ENCODE assay signal across 1 cellular context in genomic region chr1:206703647-206704046, GRCh38.
TF ChIP-seq lines count a peak whose summit lies in the region.

No MANE protein-coding gene starts in this region.

TF ChIP-seq in GM12878, 131 proteins besides CTCF, POLR2A, EP300 and RAD21 (continued from another document):
- TF ChIP-seq, protein P1, sequence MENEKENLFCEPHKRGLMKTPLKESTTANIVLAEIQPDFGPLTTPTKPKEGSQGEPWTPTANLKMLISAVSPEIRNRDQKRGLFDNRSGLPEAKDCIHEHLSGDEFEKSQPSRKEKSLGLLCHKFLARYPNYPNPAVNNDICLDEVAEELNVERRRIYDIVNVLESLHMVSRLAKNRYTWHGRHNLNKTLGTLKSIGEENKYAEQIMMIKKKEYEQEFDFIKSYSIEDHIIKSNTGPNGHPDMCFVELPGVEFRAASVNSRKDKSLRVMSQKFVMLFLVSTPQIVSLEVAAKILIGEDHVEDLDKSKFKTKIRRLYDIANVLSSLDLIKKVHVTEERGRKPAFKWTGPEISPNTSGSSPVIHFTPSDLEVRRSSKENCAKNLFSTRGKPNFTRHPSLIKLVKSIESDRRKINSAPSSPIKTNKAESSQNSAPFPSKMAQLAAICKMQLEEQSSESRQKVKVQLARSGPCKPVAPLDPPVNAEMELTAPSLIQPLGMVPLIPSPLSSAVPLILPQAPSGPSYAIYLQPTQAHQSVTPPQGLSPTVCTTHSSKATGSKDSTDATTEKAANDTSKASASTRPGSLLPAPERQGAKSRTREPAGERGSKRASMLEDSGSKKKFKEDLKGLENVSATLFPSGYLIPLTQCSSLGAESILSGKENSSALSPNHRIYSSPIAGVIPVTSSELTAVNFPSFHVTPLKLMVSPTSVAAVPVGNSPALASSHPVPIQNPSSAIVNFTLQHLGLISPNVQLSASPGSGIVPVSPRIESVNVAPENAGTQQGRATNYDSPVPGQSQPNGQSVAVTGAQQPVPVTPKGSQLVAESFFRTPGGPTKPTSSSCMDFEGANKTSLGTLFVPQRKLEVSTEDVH (IDR thresholded peaks at IDR 0.05; ENCODE audit: low read depth, partially characterized antibody): no peak
- no peak for TF ChIP-seq NR2C1 (IDR thresholded peaks at IDR 0.05)
- TF ChIP-seq ZNF687 (IDR thresholded peaks at IDR 0.05): no peak
- 0 out of 3 replicates have a peak, but pooled peaks of 1 of the 2 experiments have one; percentile 21 for TF ChIP-seq EGR1 (IDR thresholded peaks at IDR 0.05; ENCODE audit: borderline replicate concordance in 1 of 2, low read depth in 2 of 2, low read length in 2 of 2)
- no peak for TF ChIP-seq SIN3A (IDR thresholded peaks at IDR 0.05; ENCODE audit: low read depth, low read length)
- TF ChIP-seq ETV6 (conservative IDR thresholded peaks at IDR 0.05 in 1 of 2, IDR thresholded peaks at IDR 0.05 in 1 of 2; ENCODE audit: borderline replicate concordance in 1 of 2, low read depth in 1 of 2): peak in 1 of 2 experiments; percentile 13; a peak in 1 of 4 replicates
- TF ChIP-seq CHD2 (IDR thresholded peaks at IDR 0.05; ENCODE audit: borderline replicate concordance, low read depth, low read length): peak; percentile 64; the same call in 1 of the 2 replicates
- TF ChIP-seq, protein P2, sequence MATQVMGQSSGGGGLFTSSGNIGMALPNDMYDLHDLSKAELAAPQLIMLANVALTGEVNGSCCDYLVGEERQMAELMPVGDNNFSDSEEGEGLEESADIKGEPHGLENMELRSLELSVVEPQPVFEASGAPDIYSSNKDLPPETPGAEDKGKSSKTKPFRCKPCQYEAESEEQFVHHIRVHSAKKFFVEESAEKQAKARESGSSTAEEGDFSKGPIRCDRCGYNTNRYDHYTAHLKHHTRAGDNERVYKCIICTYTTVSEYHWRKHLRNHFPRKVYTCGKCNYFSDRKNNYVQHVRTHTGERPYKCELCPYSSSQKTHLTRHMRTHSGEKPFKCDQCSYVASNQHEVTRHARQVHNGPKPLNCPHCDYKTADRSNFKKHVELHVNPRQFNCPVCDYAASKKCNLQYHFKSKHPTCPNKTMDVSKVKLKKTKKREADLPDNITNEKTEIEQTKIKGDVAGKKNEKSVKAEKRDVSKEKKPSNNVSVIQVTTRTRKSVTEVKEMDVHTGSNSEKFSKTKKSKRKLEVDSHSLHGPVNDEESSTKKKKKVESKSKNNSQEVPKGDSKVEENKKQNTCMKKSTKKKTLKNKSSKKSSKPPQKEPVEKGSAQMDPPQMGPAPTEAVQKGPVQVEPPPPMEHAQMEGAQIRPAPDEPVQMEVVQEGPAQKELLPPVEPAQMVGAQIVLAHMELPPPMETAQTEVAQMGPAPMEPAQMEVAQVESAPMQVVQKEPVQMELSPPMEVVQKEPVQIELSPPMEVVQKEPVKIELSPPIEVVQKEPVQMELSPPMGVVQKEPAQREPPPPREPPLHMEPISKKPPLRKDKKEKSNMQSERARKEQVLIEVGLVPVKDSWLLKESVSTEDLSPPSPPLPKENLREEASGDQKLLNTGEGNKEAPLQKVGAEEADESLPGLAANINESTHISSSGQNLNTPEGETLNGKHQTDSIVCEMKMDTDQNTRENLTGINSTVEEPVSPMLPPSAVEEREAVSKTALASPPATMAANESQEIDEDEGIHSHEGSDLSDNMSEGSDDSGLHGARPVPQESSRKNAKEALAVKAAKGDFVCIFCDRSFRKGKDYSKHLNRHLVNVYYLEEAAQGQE (IDR thresholded peaks at IDR 0.05; ENCODE audit: low read depth, low read length): no peak
- no peak for TF ChIP-seq IRF5 (IDR thresholded peaks at IDR 0.05; ENCODE audit: borderline replicate concordance)
- TF ChIP-seq, protein P3, sequence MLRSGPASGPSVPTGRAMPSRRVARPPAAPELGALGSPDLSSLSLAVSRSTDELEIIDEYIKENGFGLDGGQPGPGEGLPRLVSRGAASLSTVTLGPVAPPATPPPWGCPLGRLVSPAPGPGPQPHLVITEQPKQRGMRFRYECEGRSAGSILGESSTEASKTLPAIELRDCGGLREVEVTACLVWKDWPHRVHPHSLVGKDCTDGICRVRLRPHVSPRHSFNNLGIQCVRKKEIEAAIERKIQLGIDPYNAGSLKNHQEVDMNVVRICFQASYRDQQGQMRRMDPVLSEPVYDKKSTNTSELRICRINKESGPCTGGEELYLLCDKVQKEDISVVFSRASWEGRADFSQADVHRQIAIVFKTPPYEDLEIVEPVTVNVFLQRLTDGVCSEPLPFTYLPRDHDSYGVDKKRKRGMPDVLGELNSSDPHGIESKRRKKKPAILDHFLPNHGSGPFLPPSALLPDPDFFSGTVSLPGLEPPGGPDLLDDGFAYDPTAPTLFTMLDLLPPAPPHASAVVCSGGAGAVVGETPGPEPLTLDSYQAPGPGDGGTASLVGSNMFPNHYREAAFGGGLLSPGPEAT (IDR thresholded peaks at IDR 0.05; ENCODE audit: low read depth): peak; percentile 72
- no peak for TF ChIP-seq MTA2 (IDR thresholded peaks at IDR 0.05; ENCODE audit: low read depth)
- TF ChIP-seq NFXL1 (IDR thresholded peaks at IDR 0.05; ENCODE audit: borderline replicate concordance): no peak
- no peak for TF ChIP-seq ESRRA (IDR thresholded peaks at IDR 0.05; ENCODE audit: low read length)
- 0 out of 2 replicates have a peak, but pooled peaks have one; percentile 44 for TF ChIP-seq POLR2AphosphoS5 (IDR thresholded peaks at IDR 0.05; ENCODE audit: low read length)
- TF ChIP-seq CREM (IDR thresholded peaks at IDR 0.05; ENCODE audit: low read depth): peak; percentile 57; the same call in 1 of the 2 replicates
- TF ChIP-seq IKZF2 (IDR thresholded peaks at IDR 0.05): peak; percentile 32 to 35; a peak in 2 of 4 replicates
- TF ChIP-seq RUNX3 (IDR thresholded peaks at IDR 0.05; ENCODE audit: low read length): peak; percentile 94
- no peak for TF ChIP-seq MXI1 (IDR thresholded peaks at IDR 0.05; ENCODE audit: low read depth, low read length)
- peak; percentile 50; the same call in 1 of the 2 replicates for TF ChIP-seq YY1 (IDR thresholded peaks at IDR 0.05; ENCODE audit: low read depth, low read length)
- 0 out of 2 replicates have a peak, but pooled peaks have one; percentile 25 for TF ChIP-seq ZNF207 (IDR thresholded peaks at IDR 0.05; ENCODE audit: borderline replicate concordance)
- TF ChIP-seq, protein P4, sequence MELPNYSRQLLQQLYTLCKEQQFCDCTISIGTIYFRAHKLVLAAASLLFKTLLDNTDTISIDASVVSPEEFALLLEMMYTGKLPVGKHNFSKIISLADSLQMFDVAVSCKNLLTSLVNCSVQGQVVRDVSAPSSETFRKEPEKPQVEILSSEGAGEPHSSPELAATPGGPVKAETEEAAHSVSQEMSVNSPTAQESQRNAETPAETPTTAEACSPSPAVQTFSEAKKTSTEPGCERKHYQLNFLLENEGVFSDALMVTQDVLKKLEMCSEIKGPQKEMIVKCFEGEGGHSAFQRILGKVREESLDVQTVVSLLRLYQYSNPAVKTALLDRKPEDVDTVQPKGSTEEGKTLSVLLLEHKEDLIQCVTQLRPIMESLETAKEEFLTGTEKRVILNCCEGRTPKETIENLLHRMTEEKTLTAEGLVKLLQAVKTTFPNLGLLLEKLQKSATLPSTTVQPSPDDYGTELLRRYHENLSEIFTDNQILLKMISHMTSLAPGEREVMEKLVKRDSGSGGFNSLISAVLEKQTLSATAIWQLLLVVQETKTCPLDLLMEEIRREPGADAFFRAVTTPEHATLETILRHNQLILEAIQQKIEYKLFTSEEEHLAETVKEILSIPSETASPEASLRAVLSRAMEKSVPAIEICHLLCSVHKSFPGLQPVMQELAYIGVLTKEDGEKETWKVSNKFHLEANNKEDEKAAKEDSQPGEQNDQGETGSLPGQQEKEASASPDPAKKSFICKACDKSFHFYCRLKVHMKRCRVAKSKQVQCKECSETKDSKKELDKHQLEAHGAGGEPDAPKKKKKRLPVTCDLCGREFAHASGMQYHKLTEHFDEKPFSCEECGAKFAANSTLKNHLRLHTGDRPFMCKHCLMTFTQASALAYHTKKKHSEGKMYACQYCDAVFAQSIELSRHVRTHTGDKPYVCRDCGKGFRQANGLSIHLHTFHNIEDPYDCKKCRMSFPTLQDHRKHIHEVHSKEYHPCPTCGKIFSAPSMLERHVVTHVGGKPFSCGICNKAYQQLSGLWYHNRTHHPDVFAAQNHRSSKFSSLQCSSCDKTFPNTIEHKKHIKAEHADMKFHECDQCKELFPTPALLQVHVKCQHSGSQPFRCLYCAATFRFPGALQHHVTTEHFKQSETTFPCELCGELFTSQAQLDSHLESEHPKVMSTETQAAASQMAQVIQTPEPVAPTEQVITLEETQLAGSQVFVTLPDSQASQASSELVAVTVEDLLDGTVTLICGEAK (IDR thresholded peaks at IDR 0.05; ENCODE audit: borderline replicate concordance): no peak
- TF ChIP-seq EED (IDR thresholded peaks at IDR 0.05; ENCODE audit: low read depth): peak; percentile 64
- peak; percentile 59 for TF ChIP-seq IKZF1 (conservative IDR thresholded peaks at IDR 0.05)
- peak; percentile 67 for TF ChIP-seq RELA (IDR thresholded peaks at IDR 0.05; ENCODE audit: borderline replicate concordance, partially characterized antibody)
- TF ChIP-seq BHLHE40 (IDR thresholded peaks at IDR 0.05; ENCODE audit: borderline replicate concordance in 1 of 2, low read depth in 2 of 2, low read length in 1 of 2): 0 out of 4 replicates have a peak, but pooled peaks of 1 of the 2 experiments have one; percentile 12
- TF ChIP-seq ATF7 (IDR thresholded peaks at IDR 0.05; ENCODE audit: low read depth): peak; percentile 51; the same call in 1 of the 2 replicates
- TF ChIP-seq, protein P5, sequence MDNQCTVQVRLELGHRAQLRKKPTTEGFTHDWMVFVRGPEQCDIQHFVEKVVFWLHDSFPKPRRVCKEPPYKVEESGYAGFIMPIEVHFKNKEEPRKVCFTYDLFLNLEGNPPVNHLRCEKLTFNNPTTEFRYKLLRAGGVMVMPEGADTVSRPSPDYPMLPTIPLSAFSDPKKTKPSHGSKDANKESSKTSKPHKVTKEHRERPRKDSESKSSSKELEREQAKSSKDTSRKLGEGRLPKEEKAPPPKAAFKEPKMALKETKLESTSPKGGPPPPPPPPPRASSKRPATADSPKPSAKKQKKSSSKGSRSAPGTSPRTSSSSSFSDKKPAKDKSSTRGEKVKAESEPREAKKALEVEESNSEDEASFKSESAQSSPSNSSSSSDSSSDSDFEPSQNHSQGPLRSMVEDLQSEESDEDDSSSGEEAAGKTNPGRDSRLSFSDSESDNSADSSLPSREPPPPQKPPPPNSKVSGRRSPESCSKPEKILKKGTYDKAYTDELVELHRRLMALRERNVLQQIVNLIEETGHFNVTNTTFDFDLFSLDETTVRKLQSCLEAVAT (IDR thresholded peaks at IDR 0.05): peak; percentile 64
- peak; percentile 63; the same call in 1 of the 2 replicates for TF ChIP-seq CBFB (IDR thresholded peaks at IDR 0.05; ENCODE audit: low read depth)
